8 cellular contexts compared by ENCODE assay signal in the genomic region with DNA sequence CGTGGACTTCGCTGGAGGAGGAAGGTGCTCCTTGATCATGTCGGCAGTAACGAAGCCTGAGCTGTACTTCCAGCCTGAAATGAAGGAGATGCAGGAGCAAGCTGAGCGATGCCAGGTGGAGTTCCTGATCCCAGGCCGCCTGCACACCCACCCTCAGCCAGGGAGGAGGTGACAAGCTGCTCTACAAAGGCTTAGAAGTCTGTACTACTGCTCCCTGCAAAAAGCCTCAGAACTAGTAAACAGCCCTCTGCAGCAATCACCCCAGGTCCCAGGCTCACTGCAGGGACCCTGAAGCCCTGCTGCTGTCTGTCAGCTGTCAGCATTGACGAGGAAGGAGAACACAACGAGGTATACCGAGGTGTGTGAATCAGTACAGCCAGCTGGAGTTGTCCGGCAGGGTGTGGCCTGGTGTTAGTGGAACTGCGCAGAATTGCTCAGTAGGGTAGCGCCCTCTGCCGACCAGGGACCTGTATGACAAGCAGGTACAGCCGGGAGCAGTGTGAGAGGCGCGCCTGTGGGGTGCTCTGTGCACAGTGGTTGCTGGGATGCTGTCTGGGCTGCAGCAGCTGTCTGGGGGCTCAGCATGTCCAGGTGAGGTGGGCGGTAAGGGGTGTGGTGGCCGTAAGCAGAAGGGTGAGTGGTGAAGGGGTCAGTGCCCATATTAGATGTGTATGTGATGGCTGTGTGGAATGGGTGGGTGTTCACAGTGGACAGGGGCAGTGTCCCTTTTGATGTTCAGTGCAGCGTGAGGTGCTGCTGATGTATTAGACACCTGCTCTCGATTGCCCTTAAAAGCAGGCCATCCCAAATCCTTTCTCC. TPM values are rescaled to one million over a fixed set of nuclear protein-coding genes. Genes with fewer than 3 reads are reported as not detected.
DNase-seq lines count a peak whose midpoint lies in the region; ATAC-seq and TF ChIP-seq lines count a peak whose summit lies in the region.

No MANE protein-coding gene starts in this region.

- H3K4me1 ChIP-seq in uterus = no peaks in the 10 kb centered on the region

- ATAC-seq in GM21526 (IDR thresholded peaks at IDR 0.05; ENCODE audit: low FRiP score, unreplicated experiment) = peak; percentile 94

- no peaks in the 10 kb centered on the region for H3K36me3 ChIP-seq in uterus

- H3K27me3 ChIP-seq in uterus = no peaks in the 10 kb centered on the region

- DNase-seq in ELF-1 (ENCODE audit: low read depth, low spot score) (peak; percentile 78), HT1080 (ENCODE audit: low read depth) (peak; percentile 66), RPMI8226 (peak; percentile 71), glomerular endothelial cell (ENCODE audit: extremely low read depth, low read depth, low spot score) (peak; percentile 25), posterior vena cava (ENCODE audit: low spot score) (peak; percentile 94), uterus (peak; percentile 76 to 82)
- peak; percentile 53 for DNase-seq in activated effector memory CD4-positive, alpha-beta T cell treated with Interleukin-2 at 50 U/mL for 16 hours

- TF ChIP-seq POLR2A in uterus (IDR thresholded peaks at IDR 0.05) = no peak

- no peak overlapping the region for H3K27ac ChIP-seq in uterus

- no peak overlapping the region for H3K4me3 ChIP-seq in uterus

- no peaks in the 10 kb centered on the region for H3K9me3 ChIP-seq in uterus

- TF ChIP-seq CTCF in uterus (IDR thresholded peaks at IDR 0.05) = peak; percentile 71 to 82 (median 81)

- intact Hi-C loops in posterior vena cava (cut with DNase I) (loop anchor here in 1 of 2 donors (2.0 kb wide), 1 partner anchor 93 kb away; no protein-coding TSS in a partner anchor), uterus (cut with DNase I; ENCODE audit: low total_unique reads) (loop anchor here (10.0 kb wide), 1 partner anchor 151 kb away; a partner anchor contains a TSS)

RNA-seq across cellular contexts. Expression of a gene that starts 7.6 kb away (rescaled TPM):
- total RNA-seq in HT1080 (2014; rRNA removed; shearing (Covaris generic)) = 1.9 and 5.7 TPM in 2 replicates
- polyA plus RNA-seq in HT1080 (2015; cell fraction: cytosol; rRNA removed) = 1.7 and 2.8 TPM in 2 replicates
- 2.9 and 3.0 TPM in 2 replicates for polyA plus RNA-seq in HT1080 (2015; cell fraction: nucleus; rRNA removed)
- 2.4 and 3.2 TPM in 2 replicates for total RNA-seq in glomerular endothelial cell
- total RNA-seq in posterior vena cava = 1 to 10 TPM; 5.0 to 6.0 TPM
- 10 to 100 TPM; 10.5 to 29.2 (median 24.1) TPM for total RNA-seq in uterus

RNA-seq across cellular contexts. Expression of a gene that starts 40.6 kb away (rescaled TPM):
- not detected in 2 replicates for total RNA-seq in HT1080 (2014; rRNA removed; shearing (Covaris generic))
- not detected in 2 replicates for polyA plus RNA-seq in HT1080 (2015; cell fraction: cytosol; rRNA removed)
- polyA plus RNA-seq in HT1080 (2015; cell fraction: nucleus; rRNA removed) = not detected in 2 replicates
- total RNA-seq in glomerular endothelial cell (not detected in 2 replicates), posterior vena cava (not detected), uterus (under 1 TPM in 1 of 4 donors, not detected in 3; 0.21 TPM)

Comparison
In these comparisons a context has a peak if more than half of its experiments do, and no peak if none do; other contexts are left out.
1. DNase-seq: peak in every context shown above with its lines; median percentile 94 in posterior vena cava; 79 in uterus; 78 in ELF-1; 71 in RPMI8226; 66 in HT1080; 53 in activated effector memory CD4-positive, alpha-beta T cell treated with Interleukin-2 at 50 U/mL for 16 hours; 25 in glomerular endothelial cell.